ENCODE assay signal across 17 cellular contexts in the genomic region with DNA sequence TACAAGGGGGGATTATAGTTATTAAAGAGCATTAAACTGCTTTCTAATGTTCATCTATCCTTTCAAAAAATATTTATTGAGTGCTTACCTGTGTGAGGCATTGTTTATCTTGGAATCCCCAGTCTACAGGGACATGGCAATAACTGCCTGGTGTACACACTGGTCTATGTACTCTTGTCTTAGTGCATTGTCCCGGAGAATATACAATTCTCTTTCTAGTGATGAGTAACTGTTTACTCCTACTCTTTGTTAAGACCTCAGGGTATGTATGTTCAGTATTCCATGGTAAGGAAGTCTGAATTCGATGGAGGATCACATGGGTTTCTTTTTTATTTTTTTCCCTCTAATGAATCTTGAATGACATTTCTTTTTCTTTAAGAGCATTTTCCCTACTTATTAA.
DNase-seq lines count a peak whose midpoint lies in the region; ATAC-seq and TF ChIP-seq lines count a peak whose summit lies in the region.
"Had no signal": no experiment of that assay in that cellular context is flagged by ENCODE, and none has a peak within 500 bp of the region (broad histone marks: within the 10 kb centered on the region; RNA-seq: fewer than 3 reads in every experiment).

No MANE protein-coding gene starts in this region.

- no TSS peak for BruUV-seq in PC-9 (replicated peaks; lab: Mats Ljungman, UMichigan)

- CTCF ChIA-PET in PC-9 (lab: Charles Lee), result no interaction called here

- no peaks in the 10 kb centered on the region for H3K9me2 ChIP-seq in PC-9 (ENCODE audit: insufficient read depth)

- intact Hi-C loops in PC-9 (cut with micrococcal nuclease; ENCODE audit: unreplicated experiment), result no loop called here

- H3K4me3 ChIP-seq in PC-9, result no peak overlapping the region
- no peak overlapping the region for H3K4me3 ChIP-seq in choroid plexus epithelial cell (ENCODE audit: low read depth, low read length)
- H3K4me3 ChIP-seq: psoas muscle, upper lobe of right lung had no signal

- peak overlapping the region; percentile 80 for H3K27ac ChIP-seq in PC-9
- H3K27ac ChIP-seq: KMS-11, upper lobe of right lung had no signal

- H3K36me3 Mint-ChIP-seq in nephron (ENCODE audit: low read depth), result no peaks in the 10 kb centered on the region

- no peaks in the 10 kb centered on the region for H3K9me3 Mint-ChIP-seq in nephron

- H3F3A ChIP-seq in PC-9 (ENCODE audit: insufficient read depth, low read depth), result peaks cover 5% of the 10 kb centered on the region; the same call in 1 of the 2 replicates

- peak overlapping the region; percentile 93 to 99 (median 98) for H3K27ac Mint-ChIP-seq in nephron
- H3K27ac Mint-ChIP-seq: activated CD8-positive, alpha-beta T cell treated with anti-CD3 and anti-CD28 coated beads, Interleukin-2, amount 10 ng/mL, durations not matched to agents 7 days and 5 days had no signal

- POLR2A ChIA-PET in PC-9 (lab: Charles Lee; ENCODE audit: unreplicated experiment), result no interaction called here

- DNase-seq in Caki2 (ENCODE audit: low read depth), result peak; percentile 51
- no peak for DNase-seq in PC-9
- peak; percentile 31 for DNase-seq in choroid plexus epithelial cell (ENCODE audit: low read depth)
- no peak for DNase-seq in activated CD4-positive, alpha-beta T cell treated with anti-CD3 and anti-CD28 coated beads, Interleukin-2, amount 50 U/mL, for 1 hour
- no peak for DNase-seq in GM03348 (ENCODE audit: low spot score)
- DNase-seq in NCI-H1417 (lab: John Stamatoyannopoulos, UW), result no peak
- DNase-seq: activated CD8-positive, alpha-beta T cell treated with anti-CD3 and anti-CD28 coated beads, Interleukin-2, amount 10 ng/mL, durations not matched to agents 7 days and 5 days; BE2C; midbrain; NCI-H187; NCI-H526; psoas muscle; stimulated activated CD8-positive, alpha-beta memory T cell treated with anti-CD3 and anti-CD28 coated beads, Interleukin-4, amount 100 ng/mL, for 48 hours; upper lobe of right lung had no signal

- H3K4me3 Mint-ChIP-seq in nephron, result peak overlapping the region; percentile 11 to 34 (median 16)
- H3K4me3 Mint-ChIP-seq: activated CD8-positive, alpha-beta T cell treated with anti-CD3 and anti-CD28 coated beads, Interleukin-2, amount 10 ng/mL, durations not matched to agents 7 days and 5 days had no signal

- H3K4me2 ChIP-seq in PC-9, result no peak overlapping the region
- H3K4me2 ChIP-seq: KMS-11 had no signal

- H3K4me1 ChIP-seq in PC-9 (replicated peaks; ENCODE audit: insufficient read depth), result peaks cover 27% of the 10 kb centered on the region
- H3K4me1 ChIP-seq: BE2C, upper lobe of right lung had no signal

- H3K27me3 Mint-ChIP-seq in nephron (ENCODE audit: low read depth), result no peaks in the 10 kb centered on the region

- H3K4me1 Mint-ChIP-seq in nephron, result peaks cover 36% of the 10 kb centered on the region

- ATAC-seq in HG03095 (IDR thresholded peaks at IDR 0.05; ENCODE audit: unreplicated experiment), result no peak
- ATAC-seq: activated CD8-positive, alpha-beta T cell treated with anti-CD3 and anti-CD28 coated beads, Interleukin-2, amount 10 ng/mL, durations not matched to agents 7 days and 5 days; upper lobe of right lung had no signal

- 0 out of 2 replicates have a peak, but pooled peaks cover 10% of the 10 kb centered on the region for H3K36me3 ChIP-seq in PC-9 (ENCODE audit: low read depth)
- H3K36me3 ChIP-seq: BE2C, upper lobe of right lung had no signal

- H3K79me2 ChIP-seq in PC-9 (ENCODE audit: low read depth), result no peaks in the 10 kb centered on the region

- H3K27me3 ChIP-seq in PC-9 (ENCODE audit: insufficient read depth, low read depth), result no peaks in the 10 kb centered on the region
- H3K27me3 ChIP-seq: BE2C, upper lobe of right lung had no signal

- no peaks in the 10 kb centered on the region for H4K20me1 ChIP-seq in PC-9 (ENCODE audit: insufficient read depth)

- H3K9me3 ChIP-seq in PC-9 (ENCODE audit: insufficient read depth, low read depth), result peaks cover 16% of the 10 kb centered on the region
- H3K9me3 ChIP-seq: BE2C, psoas muscle, upper lobe of right lung had no signal

- H2AFZ ChIP-seq in PC-9, result peak overlapping the region; percentile 62; the same call in 1 of the 2 replicates

- in situ Hi-C loops in Caki2 (cut with HindIII; ENCODE audit: low pct_unique_long_range_greater_than_20kb, low sequenced_read_pairs), result no loop called here

- TF ChIP-seq CTCF in PC-9 (conservative IDR thresholded peaks at IDR 0.05), result no peak
- no peak for TF ChIP-seq CTCF in choroid plexus epithelial cell (conservative IDR thresholded peaks at IDR 0.05; ENCODE audit: low read depth, low read length)
- TF ChIP-seq CTCF in nephron (IDR thresholded peaks at IDR 0.05; ENCODE audit: unreplicated experiment in 3 of 3), result no peak

Comparison
In these comparisons a context has a peak if more than half of its experiments do, and no peak if none do; other contexts are left out.
1. DNase-seq: peak in Caki2 (single experiment) and choroid plexus epithelial cell (single experiment); none in PC-9 (0 of 2), activated CD4-positive, alpha-beta T cell treated with anti-CD3 and anti-CD28 coated beads, Interleukin-2, amount 50 U/mL, for 1 hour (single experiment), GM03348 (single experiment) and NCI-H1417 (0 of 3).